Comparison of ENCODE assay signal across 9 cellular contexts in genomic region chr1:10528066-10529014, GRCh38. TPM values are rescaled to one million over a fixed set of nuclear protein-coding genes. Genes with fewer than 3 reads are reported as not detected.
DNase-seq lines count a peak whose midpoint lies in the region; ATAC-seq and TF ChIP-seq lines count a peak whose summit lies in the region.
"Had no signal": no experiment of that assay in that cellular context is flagged by ENCODE, and none has a peak within 500 bp of the region (broad histone marks: within the 10 kb centered on the region; RNA-seq: fewer than 3 reads in every experiment).

No MANE protein-coding gene starts in this region.

- H3K27ac Mint-ChIP-seq in GM23338 (no peak overlapping the region; the same call in 1 of the 2 replicates), WTC11 (no peak overlapping the region)
- H3K27ac Mint-ChIP-seq: activated B cell treated with CpG ODN at 0.5 μM for 24 hours had no signal

- peak overlapping the region; percentile 31; the same call in 2 of the 3 replicates for H3K4me3 Mint-ChIP-seq in GM23338
- peak overlapping the region; percentile 53 for H3K4me3 Mint-ChIP-seq in WTC11
- H3K4me3 Mint-ChIP-seq: activated B cell treated with CpG ODN at 0.5 μM for 24 hours had no signal

- peak; percentile 33 to 91 (median 62) for TF ChIP-seq EP300 in sigmoid colon (IDR thresholded peaks at IDR 0.05)

- no peak for ATAC-seq in GM23338
- ATAC-seq in WTC11 = no peak
- peak; percentile 65 to 98 (median 94) for ATAC-seq in heart right ventricle
- ATAC-seq in HG03280 (IDR thresholded peaks at IDR 0.05; ENCODE audit: unreplicated experiment) = no peak
- ATAC-seq in GM21529 (IDR thresholded peaks at IDR 0.05; ENCODE audit: unreplicated experiment) = no peak

- H3K4me3 ChIP-seq in GM23338 = peak overlapping the region; percentile 36
- H3K4me3 ChIP-seq in heart right ventricle = peak overlapping the region in 1 of 10 donors; percentile 2
- H3K4me3 ChIP-seq in sigmoid colon = peak overlapping the region in 1 of 4 donors; percentile 19

- H3K27ac ChIP-seq in GM23338 (ENCODE audit: low read depth) = peak overlapping the region; percentile 1; the same call in 1 of the 2 replicates
- peak overlapping the region in 8 of 10 donors; percentile 3 to 79 (median 62) for H3K27ac ChIP-seq in heart right ventricle
- H3K27ac ChIP-seq in sigmoid colon = peak overlapping the region; percentile 65 to 90 (median 76)

- H3K79me2 ChIP-seq in GM23338 (replicated peaks; ENCODE audit: insufficient read depth) = peaks cover 46% of the 10 kb centered on the region

- no peaks in the 10 kb centered on the region for H3K9me3 ChIP-seq in heart right ventricle
- H3K9me3 ChIP-seq in sigmoid colon = no peaks in the 10 kb centered on the region

- peaks cover 44% of the 10 kb centered on the region for H3K4me1 ChIP-seq in GM23338 (ENCODE audit: insufficient read depth)
- peaks cover 18 to 54% (median 33%) of the 10 kb centered on the region in 9 donors for H3K4me1 ChIP-seq in heart right ventricle
- peaks cover 0 to 56% (median 40%) of the 10 kb centered on the region in 4 donors for H3K4me1 ChIP-seq in sigmoid colon

- DNase-seq in GM23338 (ENCODE audit: low spot score) = no peak
- no peak for DNase-seq in WTC11 (ENCODE audit: low spot score)
- DNase-seq in heart right ventricle = peak in 1 of 2 donors; percentile 53
- DNase-seq in sigmoid colon = peak; percentile 90
- DNase-seq in stimulated activated CD8-positive, alpha-beta memory T cell treated with anti-CD3 and anti-CD28 coated beads, Interleukin-4, amount 100 ng/mL, for 48 hours = no peak
- no peak for DNase-seq in NCI-H2227 treated with DMSO at 0.1 percent for 48 hours (lab: John Stamatoyannopoulos, UW)
- DNase-seq: activated B cell treated with CpG ODN at 0.5 μM for 24 hours had no signal

- peak overlapping the region; percentile 70 for H3K4me2 ChIP-seq in GM23338

- intact Hi-C loops in heart right ventricle (cut with DNase I) = loop anchor here in 5 of 10 donors (2.0 to 10.0 kb wide), 6 partner anchors 51 to 339 kb away; partner anchors contain the start of gene CASZ1 (in 1 of the 5)
- intact Hi-C loops in sigmoid colon (cut with DNase I) = loop anchor here (2.0 kb wide), 1 partner anchor 268 kb away; the partner anchor contains the start of gene CASZ1

- peaks cover 10% of the 10 kb centered on the region; the same call in 1 of the 2 replicates for H3K27me3 ChIP-seq in GM23338 (ENCODE audit: insufficient read depth)
- H3K27me3 ChIP-seq in heart right ventricle = no peaks in the 10 kb centered on the region
- H3K27me3 ChIP-seq in sigmoid colon = no peaks in the 10 kb centered on the region

- POLR2A ChIA-PET in WTC11 (lab: Charles Lee) = interaction anchor here (0.6 to 1.1 kb wide), 4 partner anchors 9 to 358 kb away, joined by 3 to 4 read pairs (median 4); no protein-coding TSS in a partner anchor

- H4K20me1 ChIP-seq in GM23338 (replicated peaks; ENCODE audit: insufficient read depth) = no peaks in the 10 kb centered on the region

- no peak overlapping the region for H2AFZ ChIP-seq in GM23338

- CTCF ChIA-PET in WTC11 (lab: Charles Lee) = interaction anchor here (0.5 to 3.8 kb wide), 10 partner anchors 9 to 647 kb away, joined by 3 to 33 read pairs (median 4); partner anchors contain the start of gene CENPS

- no peaks in the 10 kb centered on the region for H3K9me3 Mint-ChIP-seq in GM23338
- H3K9me3 Mint-ChIP-seq in WTC11 = no peaks in the 10 kb centered on the region
- H3K9me3 Mint-ChIP-seq: activated B cell treated with CpG ODN at 0.5 μM for 24 hours had no signal

- H3K36me3 Mint-ChIP-seq in GM23338 (ENCODE audit: low read depth) = no peaks in the 10 kb centered on the region
- no peaks in the 10 kb centered on the region for H3K36me3 Mint-ChIP-seq in WTC11

- no peaks in the 10 kb centered on the region for H3K36me3 ChIP-seq in GM23338 (ENCODE audit: insufficient read depth)
- no peaks in the 10 kb centered on the region for H3K36me3 ChIP-seq in heart right ventricle
- H3K36me3 ChIP-seq in sigmoid colon = no peaks in the 10 kb centered on the region

- no peak for TF ChIP-seq POLR2A in sigmoid colon (IDR thresholded peaks at IDR 0.05)

- peaks cover 52% of the 10 kb centered on the region for H3K4me1 Mint-ChIP-seq in GM23338
- H3K4me1 Mint-ChIP-seq in WTC11 = peaks cover 56% of the 10 kb centered on the region
- H3K4me1 Mint-ChIP-seq: activated B cell treated with CpG ODN at 0.5 μM for 24 hours had no signal

- 31 to 38% methylated on average over 13 of the region's 13 CpGs for WGBS in heart right ventricle, 2 donors
- WGBS in sigmoid colon, 2 donors = 81 to 83% methylated on average over 13 of the region's 13 CpGs

- TF ChIP-seq CTCF in GM23338 (conservative IDR thresholded peaks at IDR 0.05; ENCODE audit: low read depth in 2 of 2) = no peak
- no peak for TF ChIP-seq CTCF in WTC11 (IDR thresholded peaks at IDR 0.05)
- no peak for TF ChIP-seq CTCF in heart right ventricle (IDR thresholded peaks at IDR 0.05)
- TF ChIP-seq CTCF in sigmoid colon (IDR thresholded peaks at IDR 0.05) = no peak

- no peaks in the 10 kb centered on the region for H3K9me2 ChIP-seq in GM23338 (ENCODE audit: insufficient read depth)

- no peaks in the 10 kb centered on the region for H3F3A ChIP-seq in GM23338 (replicated peaks; ENCODE audit: low read depth)

- peaks cover 4% of the 10 kb centered on the region for H3K27me3 Mint-ChIP-seq in GM23338 (ENCODE audit: insufficient read depth, low read depth, poor library complexity)
- H3K27me3 Mint-ChIP-seq in WTC11 (ENCODE audit: low read depth) = no peaks in the 10 kb centered on the region
- H3K27me3 Mint-ChIP-seq: activated B cell treated with CpG ODN at 0.5 μM for 24 hours had no signal

TF ChIP-seq in GM23338, 12 proteins besides CTCF, POLR2A, EP300 and RAD21 (continues in another document):
- TF ChIP-seq ZNF331 (CRISPR knock-in tag; IDR thresholded peaks at IDR 0.05; ENCODE audit: low read depth) (no peak), POLR2AphosphoS5 (IDR thresholded peaks at IDR 0.05; ENCODE audit: low read depth) (no peak), CREB1 (CRISPR knock-in tag; IDR thresholded peaks at IDR 0.05; ENCODE audit: low read depth) (no peak), ZNF114 (CRISPR knock-in tag; IDR thresholded peaks at IDR 0.05) (no peak), JUNB (IDR thresholded peaks at IDR 0.05; ENCODE audit: unreplicated experiment) (no peak), EZH2phosphoT487 (IDR thresholded peaks at IDR 0.05; ENCODE audit: unreplicated experiment) (no peak)
- TF ChIP-seq, protein P1, sequence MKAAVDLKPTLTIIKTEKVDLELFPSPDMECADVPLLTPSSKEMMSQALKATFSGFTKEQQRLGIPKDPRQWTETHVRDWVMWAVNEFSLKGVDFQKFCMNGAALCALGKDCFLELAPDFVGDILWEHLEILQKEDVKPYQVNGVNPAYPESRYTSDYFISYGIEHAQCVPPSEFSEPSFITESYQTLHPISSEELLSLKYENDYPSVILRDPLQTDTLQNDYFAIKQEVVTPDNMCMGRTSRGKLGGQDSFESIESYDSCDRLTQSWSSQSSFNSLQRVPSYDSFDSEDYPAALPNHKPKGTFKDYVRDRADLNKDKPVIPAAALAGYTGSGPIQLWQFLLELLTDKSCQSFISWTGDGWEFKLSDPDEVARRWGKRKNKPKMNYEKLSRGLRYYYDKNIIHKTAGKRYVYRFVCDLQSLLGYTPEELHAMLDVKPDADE (IDR thresholded peaks at IDR 0.05) = no peak

TF ChIP-seq in WTC11, 78 proteins besides CTCF, POLR2A, EP300 and RAD21:
- TF ChIP-seq FOXJ3 (CRISPR knock-in tag; IDR thresholded peaks at IDR 0.05; ENCODE audit: borderline replicate concordance) (no peak), ZNF317 (CRISPR knock-in tag; IDR thresholded peaks at IDR 0.05; ENCODE audit: borderline replicate concordance, low read depth) (no peak), TEAD1 (CRISPR knock-in tag; IDR thresholded peaks at IDR 0.05) (no peak), FOXP1 (CRISPR knock-in tag; IDR thresholded peaks at IDR 0.05; ENCODE audit: borderline replicate concordance) (no peak), ZNF121 (CRISPR knock-in tag; IDR thresholded peaks at IDR 0.05) (no peak)
- TF ChIP-seq, protein P2, sequence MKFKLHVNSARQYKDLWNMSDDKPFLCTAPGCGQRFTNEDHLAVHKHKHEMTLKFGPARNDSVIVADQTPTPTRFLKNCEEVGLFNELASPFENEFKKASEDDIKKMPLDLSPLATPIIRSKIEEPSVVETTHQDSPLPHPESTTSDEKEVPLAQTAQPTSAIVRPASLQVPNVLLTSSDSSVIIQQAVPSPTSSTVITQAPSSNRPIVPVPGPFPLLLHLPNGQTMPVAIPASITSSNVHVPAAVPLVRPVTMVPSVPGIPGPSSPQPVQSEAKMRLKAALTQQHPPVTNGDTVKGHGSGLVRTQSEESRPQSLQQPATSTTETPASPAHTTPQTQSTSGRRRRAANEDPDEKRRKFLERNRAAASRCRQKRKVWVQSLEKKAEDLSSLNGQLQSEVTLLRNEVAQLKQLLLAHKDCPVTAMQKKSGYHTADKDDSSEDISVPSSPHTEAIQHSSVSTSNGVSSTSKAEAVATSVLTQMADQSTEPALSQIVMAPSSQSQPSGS (CRISPR knock-in tag; IDR thresholded peaks at IDR 0.05; ENCODE audit: borderline replicate concordance, low read depth) = no peak

RNA-seq across cellular contexts. Expression of gene PEX14, which starts 53.6 kb away (rescaled TPM):
- total RNA-seq in GM23338 (2014; rRNA removed; shearing (Covaris generic)) = 14.0 and 19.6 TPM in 2 replicates
- polyA plus RNA-seq in GM23338 (2016; fragmentation: Nextera tagmentation; extraction: Ambion mirVana) = 16.4 and 17.6 TPM in 2 replicates
- 27.3 to 30.5 TPM (median 27.8 TPM) in 3 replicates for total RNA-seq in WTC11 (2021)
- 10 to 100 TPM; 17.8 to 31.9 (median 21.1) TPM for total RNA-seq in heart right ventricle
- polyA plus RNA-seq in heart right ventricle = 10 to 100 TPM; 17.1 to 23.5 TPM
- total RNA-seq in sigmoid colon = 10 to 100 TPM; 11.2 to 19.1 (median 16.1) TPM
- 10 to 100 TPM in 2 of 3 donors, 1 to 10 TPM in 1; 8.3 to 23.3 (median 10.8) TPM for polyA plus RNA-seq in sigmoid colon

RNA-seq across cellular contexts. Expression of gene DFFA, which starts 56.0 kb away (rescaled TPM):
- total RNA-seq in GM23338 (2014; rRNA removed; shearing (Covaris generic)) = 77.4 and 82.0 TPM in 2 replicates
- polyA plus RNA-seq in GM23338 (2016; fragmentation: Nextera tagmentation; extraction: Ambion mirVana) (61.4 and 65.2 TPM in 2 replicates), heart right ventricle (10 to 100 TPM in 1 of 2 donors, 1 to 10 TPM in 1; 9.1 to 14.5 TPM), sigmoid colon (10 to 100 TPM in 2 of 3 donors, 1 to 10 TPM in 1; 9.6 to 24.6 (median 12.9) TPM)
- total RNA-seq in WTC11 (2021) (86.4 to 86.7 TPM (median 86.5 TPM) in 3 replicates), heart right ventricle (10 to 100 TPM; 19.8 to 26.7 (median 23.2) TPM), sigmoid colon (10 to 100 TPM; 16.4 to 22.4 (median 20.3) TPM)

Comparison
In these comparisons a context has a peak if more than half of its experiments do, and no peak if none do; other contexts are left out.
1. ATAC-seq: peak in heart right ventricle (8 of 8); none in GM23338 (single experiment), WTC11 (single experiment), HG03280 (single experiment) and GM21529 (single experiment).
2. H3K27ac ChIP-seq: peak in every context shown above with its lines; median percentile 76 in sigmoid colon; 62 in heart right ventricle; 1 in GM23338.